1 cellular context compared by ENCODE assay signal in genomic region chr6:11942185-11942864, GRCh38.
TF ChIP-seq lines count a peak whose summit lies in the region.

No MANE protein-coding gene starts in this region.

TF ChIP-seq in K562, 482 proteins besides CTCF, POLR2A, EP300 and RAD21 (continued from another document and continues in another):
- TF ChIP-seq MAX (CRISPR knock-in tag; IDR thresholded peaks at IDR 0.05) (no peak), SRSF3 (IDR thresholded peaks at IDR 0.05; ENCODE audit: insufficient read depth, low read length) (no peak), FOXM1 (IDR thresholded peaks at IDR 0.05; ENCODE audit: low read depth) (peak; percentile 20; the same call in 1 of the 2 replicates), FOXM1 (CRISPR knock-in tag; IDR thresholded peaks at IDR 0.05; ENCODE audit: low read depth) (no peak), ELF4 (CRISPR knock-in tag; IDR thresholded peaks at IDR 0.05) (no peak), GATA2 (CRISPR knock-in tag; IDR thresholded peaks at IDR 0.05) (no peak; the same call in 1 of the 2 replicates), ZNF639 (CRISPR knock-in tag; conservative IDR thresholded peaks at IDR 0.05 in 1 of 2, IDR thresholded peaks at IDR 0.05 in 1 of 2) (no peak), TBL1XR1 (IDR thresholded peaks at IDR 0.05; ENCODE audit: low read length in 2 of 2) (0 out of 4 replicates have a peak, but pooled peaks of 1 of the 2 experiments have one; percentile 58), PREB (CRISPR knock-in tag; IDR thresholded peaks at IDR 0.05) (no peak), ETV5 (CRISPR knock-in tag; IDR thresholded peaks at IDR 0.05; ENCODE audit: low read depth) (0 out of 2 replicates have a peak, but pooled peaks have one; percentile 21), ILF3 (IDR thresholded peaks at IDR 0.05; ENCODE audit: borderline replicate concordance) (no peak), ZNF449 (CRISPR knock-in tag; IDR thresholded peaks at IDR 0.05) (no peak), EZH2 (IDR thresholded peaks at IDR 0.05; ENCODE audit: borderline replicate concordance, low read depth, low read length) (no peak), ATF1 (CRISPR knock-in tag; IDR thresholded peaks at IDR 0.05) (no peak), ATF1 (tag; IDR thresholded peaks at IDR 0.05) (no peak), ELF2 (CRISPR knock-in tag; IDR thresholded peaks at IDR 0.05) (no peak), U2AF2 (optimal IDR thresholded peaks at IDR 0.05; ENCODE audit: low read depth, low read length) (no peak), HNRNPUL1 (IDR thresholded peaks at IDR 0.05; ENCODE audit: low read length) (no peak), ZNF224 (CRISPR knock-in tag; IDR thresholded peaks at IDR 0.05) (no peak), ZNF41 (CRISPR knock-in tag; conservative IDR thresholded peaks at IDR 0.05) (no peak), RFX1 (IDR thresholded peaks at IDR 0.05) (no peak), CBX5 (IDR thresholded peaks at IDR 0.05; ENCODE audit: borderline replicate concordance, low read depth) (0 out of 2 replicates have a peak, but pooled peaks have one; percentile 42), ZBTB17 (CRISPR knock-in tag; IDR thresholded peaks at IDR 0.05) (no peak), CXXC5 (CRISPR knock-in tag; IDR thresholded peaks at IDR 0.05) (no peak), SMAD4 (CRISPR knock-in tag; conservative IDR thresholded peaks at IDR 0.05) (no peak), ZEB2 (IDR thresholded peaks at IDR 0.05) (peak; percentile 45; the same call in 1 of the 2 replicates), ZNF280A (IDR thresholded peaks at IDR 0.05; ENCODE audit: low read depth, partially characterized antibody) (no peak), SMARCA4 (IDR thresholded peaks at IDR 0.05) (peak; percentile 70; the same call in 1 of the 2 replicates), SMARCE1 (IDR thresholded peaks at IDR 0.05) (peak; percentile 45; the same call in 1 of the 2 replicates), ZNF133 (CRISPR knock-in tag; IDR thresholded peaks at IDR 0.05) (no peak), ZNF143 (CRISPR knock-in tag; IDR thresholded peaks at IDR 0.05) (no peak), GMEB1 (CRISPR knock-in tag; IDR thresholded peaks at IDR 0.05) (no peak), HMGXB4 (CRISPR knock-in tag; IDR thresholded peaks at IDR 0.05) (no peak), CBFA2T3 (IDR thresholded peaks at IDR 0.05) (peak; percentile 92), ZC3H4 (CRISPR knock-in tag; IDR thresholded peaks at IDR 0.05; ENCODE audit: borderline replicate concordance) (no peak), NFE2L1 (tag; IDR thresholded peaks at IDR 0.05; ENCODE audit: borderline replicate concordance, low read depth) (no peak), ZNF551 (CRISPR knock-in tag; IDR thresholded peaks at IDR 0.05) (no peak), GTF3C2 (IDR thresholded peaks at IDR 0.05; ENCODE audit: borderline replicate concordance, extremely low read depth, insufficient read length) (no peak), ZBED1 (IDR thresholded peaks at IDR 0.05) (no peak), POLR2AphosphoS2 (IDR thresholded peaks at IDR 0.05; ENCODE audit: low read length) (no peak), PRDM10 (IDR thresholded peaks at IDR 0.05; ENCODE audit: partially characterized antibody) (no peak), NCOR1 (IDR thresholded peaks at IDR 0.05) (peak; percentile 63), CREM (IDR thresholded peaks at IDR 0.05; ENCODE audit: low read depth) (peak; percentile 75), NFRKB (IDR thresholded peaks at IDR 0.05; ENCODE audit: low read depth) (no peak), MAFK (IDR thresholded peaks at IDR 0.05; ENCODE audit: low read length) (peak; percentile 14; the same call in 1 of the 2 replicates), CBFA2T2 (conservative IDR thresholded peaks at IDR 0.05) (peak; percentile 84), MTF1 (CRISPR knock-in tag; IDR thresholded peaks at IDR 0.05; ENCODE audit: borderline replicate concordance) (no peak), CREB1 (IDR thresholded peaks at IDR 0.05) (peak; percentile 41), CREB1 (CRISPR knock-in tag; IDR thresholded peaks at IDR 0.05) (no peak), TEAD4 (IDR thresholded peaks at IDR 0.05; ENCODE audit: low read length) (peak; percentile 52), TEAD4 (CRISPR knock-in tag; IDR thresholded peaks at IDR 0.05; ENCODE audit: borderline replicate concordance) (no peak)
